ENCODE assay signal across 12 cellular contexts in genomic region chr9:107739601-107740082, GRCh38.
DNase-seq lines count a peak whose midpoint lies in the region; ATAC-seq, FAIRE-seq and TF ChIP-seq lines count a peak whose summit lies in the region.
"Had no signal": no experiment of that assay in that cellular context is flagged by ENCODE, and none has a peak within 500 bp of the region (broad histone marks: within the 10 kb centered on the region; RNA-seq: fewer than 3 reads in every experiment).

No MANE protein-coding gene starts in this region.

- H3K27me3 ChIP-seq in colonic mucosa, result no peaks in the 10 kb centered on the region
- H3K27me3 ChIP-seq in stomach, result no peaks in the 10 kb centered on the region

- no peak for TF ChIP-seq EP300 in stomach (IDR thresholded peaks at IDR 0.05)

- DNase-seq in LoVo (ENCODE audit: low spot score) (peak; percentile 61), colonic mucosa (peak; percentile 46), kidney tubule cell (ENCODE audit: low spot score) (peak; percentile 30), stomach (peak; percentile 71), NCI-H774 (lab: John Stamatoyannopoulos, UW) (no peak), RCC 7860 (ENCODE audit: low spot score) (no peak)
- no peak for DNase-seq in activated CD4-positive, alpha-beta T cell treated with anti-CD3 and anti-CD28 coated beads, Interleukin-2, amount 50 U/mL, for 1 hour
- DNase-seq: activated T-cell treated with anti-CD3 and anti-CD28 coated beads, Interleukin-2, amount 50 U/mL, for 4 hours; NCI-H2227 treated with DMSO at 0.1 percent for 48 hours; stimulated activated CD4-positive, alpha-beta T cell treated with anti-CD3 and anti-CD28 coated beads, Interleukin-2, amount 100 ng/mL, for 24 hours; T-helper 2 cell had no signal

- intact Hi-C loops in colonic mucosa (cut with DNase I) (no loop called here), stomach (cut with DNase I; ENCODE audit: low total_unique reads) (loop anchor here (10.0 kb wide), 1 partner anchor 255 kb away; the partner anchor contains the start of gene KLF4)

- peak overlapping the region in 1 of 2 donors; percentile 31 for H3K9ac ChIP-seq in colonic mucosa (ENCODE audit: low read depth in 2 of 2, low read length in 2 of 2)

- no peak for FAIRE-seq in RCC 7860 (lab: Jason Lieb, UNC)

- no peak for ATAC-seq in HG02642 (IDR thresholded peaks at IDR 0.05; ENCODE audit: poor library complexity, unreplicated experiment)
- ATAC-seq: activated T-cell treated with anti-CD3 and anti-CD28 coated beads, Interleukin-2, amount 50 U/mL, for 4 hours had no signal

- no peak for TF ChIP-seq POLR2A in stomach (IDR thresholded peaks at IDR 0.05)

- H3K4me1 ChIP-seq in colonic mucosa, result no peaks in the 10 kb centered on the region
- peaks cover 9 to 38% (median 25%) of the 10 kb centered on the region in 4 donors for H3K4me1 ChIP-seq in stomach

- no peaks in the 10 kb centered on the region for H3K36me3 ChIP-seq in colonic mucosa
- no peaks in the 10 kb centered on the region for H3K36me3 ChIP-seq in stomach

- no peak overlapping the region for H3K4me3 ChIP-seq in colonic mucosa
- no peak overlapping the region for H3K4me3 ChIP-seq in stomach

- WGBS in stomach, 5 donors, result 5 to 45% (median 38%) methylated on average over 8 to 12 of the region's 12 CpGs

- H3K27ac ChIP-seq in colonic mucosa (no peak overlapping the region), stomach (peak overlapping the region; percentile 19 to 70 (median 56))

- TF ChIP-seq CTCF in colonic mucosa (IDR thresholded peaks at IDR 0.05) (no peak), stomach (IDR thresholded peaks at IDR 0.05) (no peak)

- no peaks in the 10 kb centered on the region for H3K9me3 ChIP-seq in colonic mucosa
- H3K9me3 ChIP-seq in stomach, result no peaks in the 10 kb centered on the region

Comparison
In these comparisons a context has a peak if more than half of its experiments do, and no peak if none do; other contexts are left out.
1. DNase-seq: peak in LoVo (single experiment), colonic mucosa (single experiment), kidney tubule cell (single experiment) and stomach (single experiment); none in activated CD4-positive, alpha-beta T cell treated with anti-CD3 and anti-CD28 coated beads, Interleukin-2, amount 50 U/mL, for 1 hour (single experiment), NCI-H774 (single experiment) and RCC 7860 (single experiment).